In genomic region chr1:35192853-35193664, GRCh38 we compare ENCODE assay signal across 8 cellular contexts. TPM values are rescaled to one million over a fixed set of nuclear protein-coding genes. Genes with fewer than 3 reads are reported as not detected.
DNase-seq lines count a peak whose midpoint lies in the region; ATAC-seq, FAIRE-seq and TF ChIP-seq lines count a peak whose summit lies in the region.

TSS of gene SFPQ (minus strand) at chr1:35193145. CDS start at chr1:35193049, 96 bp downstream.

- H3K4me3 ChIP-seq in AG04450 (ENCODE audit: low read depth, low read length) (peak within 1 kb of the TSS; percentile 97), WI38 (ENCODE audit: low read depth, low read length) (peak within 1 kb of the TSS; percentile 96), bronchial epithelial cell (ENCODE audit: low read depth, low read length) (peak within 1 kb of the TSS; percentile 87), small intestine (ENCODE audit: low read depth in 1 of 2, low read length in 2 of 2) (peak within 1 kb of the TSS; percentile 78 to 100)

- H3K27me3 ChIP-seq in AG04450 (ENCODE audit: control insufficient read depth, insufficient read depth, low read length) (no peaks in the 10 kb centered on the region), bronchial epithelial cell (ENCODE audit: control insufficient read depth, insufficient read depth, low read length) (no peaks in the 10 kb centered on the region), small intestine (ENCODE audit: control insufficient read depth in 2 of 2, insufficient read depth in 2 of 2, low read length in 2 of 2) (no peaks in the 10 kb centered on the region)

- peak within 1 kb of the TSS; percentile 95 for H3K27ac ChIP-seq in AG04450 (ENCODE audit: low read depth, low read length)
- H3K27ac ChIP-seq in small intestine (ENCODE audit: low read depth in 1 of 2, low read length in 1 of 2) = peak within 1 kb of the TSS; percentile 95 to 97

- peak; percentile 91 for ATAC-seq in GM18907 (IDR thresholded peaks at IDR 0.05; ENCODE audit: unreplicated experiment)
- ATAC-seq in HG03159 (IDR thresholded peaks at IDR 0.05; ENCODE audit: unreplicated experiment) = peak; percentile 87

- WGBS in small intestine, 3 donors = 0 to 1% (median 1%) methylated on average over 35 to 50 of the region's 50 CpGs

- TF ChIP-seq CTCF in AG04450 (IDR thresholded peaks at IDR 0.05; ENCODE audit: low read depth, low read length) (no peak), WI38 (IDR thresholded peaks at IDR 0.05; ENCODE audit: low read depth, low read length) (no peak), bronchial epithelial cell (IDR thresholded peaks at IDR 0.05; ENCODE audit: insufficient read depth, low read length, severe bottlenecking) (no peak)

- peak; percentile 99 for DNase-seq in AG04450 (ENCODE audit: low read depth, low spot score)
- peak; percentile 99 for DNase-seq in NCI-H2227 treated with DMSO at 0.1 percent for 48 hours (lab: John Stamatoyannopoulos, UW)
- DNase-seq in bronchial epithelial cell (ENCODE audit: low read depth) = peak; percentile 98
- DNase-seq in iPS-NIHi11 (ENCODE audit: low spot score) = peak; percentile 99
- DNase-seq in small intestine = peak; percentile 100

- H3K9me3 ChIP-seq in AG04450 (ENCODE audit: control insufficient read depth, insufficient read depth, low read length) = no peaks in the 10 kb centered on the region
- no peaks in the 10 kb centered on the region for H3K9me3 ChIP-seq in small intestine (ENCODE audit: control insufficient read depth, low read depth)

- peaks cover 2% of the 10 kb centered on the region in 2 donors for H3K4me1 ChIP-seq in small intestine (ENCODE audit: control insufficient read depth in 2 of 2, insufficient read depth in 1 of 2, low read depth in 1 of 2, low read length in 1 of 2)

- peak; percentile 47 for FAIRE-seq in bronchial epithelial cell (lab: Jason Lieb, UNC)
- FAIRE-seq in small intestine (lab: Jason Lieb, UNC) = peak; percentile 15

- POLR2A ChIA-PET in AG04450 (lab: Yijun Ruan, JAX) = interaction anchor here (0.6 to 1.5 kb wide), 16 partner anchors 9 to 534 kb away, joined by 3 to 10 read pairs (median 3); no protein-coding TSS in a partner anchor

- CTCF ChIA-PET in AG04450 (lab: Charles Lee) = interaction anchor here (1.2 kb wide), 1 partner anchor 9 kb away, joined by 4 read pairs; no protein-coding TSS in a partner anchor

- H3K36me3 ChIP-seq in bronchial epithelial cell (ENCODE audit: control insufficient read depth, insufficient read depth, low read length) (peaks cover 21% of the 10 kb centered on the region), small intestine (ENCODE audit: control insufficient read depth in 2 of 2, insufficient read depth in 2 of 2, low read length in 2 of 2) (peaks cover 12 to 15% of the 10 kb centered on the region in 2 donors)

RNA-seq across cellular contexts. Expression of gene SFPQ, which starts in this region (rescaled TPM):
- 107 and 126 TPM in 2 replicates for polyA plus RNA-seq in AG04450 (2011; rRNA removed)
- 48.4 and 93.0 TPM in 2 replicates for polyA minus RNA-seq in AG04450 (2011; rRNA and poly(A)+ RNA removed)
- total RNA-seq in bronchial epithelial cell = 147 and 275 TPM in 2 replicates
- 100 to 1,000 TPM in 2 of 3 donors, 10 to 100 TPM in 1; 93.8 to 149 (median 144) TPM for polyA plus RNA-seq in small intestine

Comparison
In these comparisons a context has a peak if more than half of its experiments do, and no peak if none do; other contexts are left out.
1. Peak in every context shown above with its lines: DNase-seq, ATAC-seq, H3K4me3 ChIP-seq and H3K27ac ChIP-seq.